30 cellular contexts compared by ENCODE assay signal in genomic region chrX:150769408-150769807, GRCh38.
"Had no signal": no experiment of that assay in that cellular context is flagged by ENCODE, and none has a peak within 500 bp of the region (broad histone marks: within the 10 kb centered on the region; RNA-seq: fewer than 3 reads in every experiment).

No MANE protein-coding gene starts in this region.

- H3K9me3 Mint-ChIP-seq: activated CD4-positive, alpha-beta memory T cell treated with anti-CD3 and anti-CD28 coated beads, Interleukin-2, amount 10 ng/mL, durations not matched to agents 7 days and 5 days; activated naive CD4-positive, alpha-beta T cell treated with anti-CD3 and anti-CD28 coated beads for 36 hours; activated naive CD4-positive, alpha-beta T cell treated with anti-CD3 and anti-CD28 coated beads, Interleukin-2, amount 50 U/mL, for 72 hours; activated T-cell treated with anti-CD3 and anti-CD28 coated beads, Interleukin-2, amount 50 U/mL, for 4 hours; activated T-helper 1 cell treated with anti-CD3 and anti-CD28 coated beads, Interleukin-12 subunit alpha, Interleukin-12 subunit beta, Interleukin-2, Interleukin-4 antibody, amounts not matched to agents 30 ng/mL and 10 ng/mL and 1 ng/mL, durations not matched to agents 14 hours and 24 hours and 36 hours; brain had no signal

- H3K4me3 Mint-ChIP-seq: activated CD4-positive, alpha-beta memory T cell treated with anti-CD3 and anti-CD28 coated beads, Interleukin-2, amount 10 ng/mL, durations not matched to agents 7 days and 5 days; activated naive CD4-positive, alpha-beta T cell treated with anti-CD3 and anti-CD28 coated beads for 36 hours; activated T-cell treated with anti-CD3 and anti-CD28 coated beads, Interleukin-2, amount 50 U/mL, for 4 hours; activated T-helper 1 cell treated with anti-CD3 and anti-CD28 coated beads, Interleukin-12 subunit alpha, Interleukin-12 subunit beta, Interleukin-2, Interleukin-4 antibody, amounts not matched to agents 30 ng/mL and 10 ng/mL and 1 ng/mL, durations not matched to agents 14 hours and 24 hours and 36 hours; brain had no signal

- ATAC-seq: activated naive CD4-positive, alpha-beta T cell treated with anti-CD3 and anti-CD28 coated beads, Interleukin-2, amount 50 U/mL, for 72 hours; activated T-cell treated with anti-CD3 and anti-CD28 coated beads, Interleukin-2, amount 50 U/mL, for 4 hours; Right ventricle myocardium inferior had no signal

- H3K36me3 ChIP-seq: adrenal gland, WERI-Rb-1 had no signal

- H3K36me3 Mint-ChIP-seq: activated naive CD4-positive, alpha-beta T cell treated with anti-CD3 and anti-CD28 coated beads, Interleukin-2, amount 50 U/mL, for 72 hours had no signal

- H3K9me3 ChIP-seq: adrenal gland had no signal

- H3K4me3 ChIP-seq: adrenal gland, PC-9 had no signal

- H3K4me2 ChIP-seq: KMS-11, PC-9 had no signal

- H2AFZ ChIP-seq: PC-9 had no signal

- DNase-seq: activated CD4-positive, alpha-beta memory T cell treated with anti-CD3 and anti-CD28 coated beads, Interleukin-2, amount 10 ng/mL, durations not matched to agents 7 days and 5 days; activated CD4-positive, alpha-beta T cell treated with anti-CD3 and anti-CD28 coated beads for 1 hour; activated CD4-positive, alpha-beta T cell treated with anti-CD3 and anti-CD28 coated beads for 48 hours; activated CD4-positive, CD25-positive, alpha-beta regulatory T cell; activated gamma-delta T cell treated with Interleukin-2 at 50 U/mL for 16 hours; activated naive CD4-positive, alpha-beta T cell treated with anti-CD3 and anti-CD28 coated beads for 36 hours; activated T-cell treated with anti-CD3 and anti-CD28 coated beads, Interleukin-2, amount 50 U/mL, for 4 hours; adrenal gland; MM.1S; MV-4-11; NCI-H1092; NCI-H1436 treated with DMSO at 0.1 percent for 48 hours; NCI-H1694 treated with DMSO at 0.1 percent for 48 hours; NCI-H2029; NCI-H510A; NCI-H526; NCI-H748 treated with DMSO at 0.1 percent for 48 hours; NK-92 treated with Interleukin-12 subunit alpha and Interleukin-12 subunit beta, amount 100 ng/mL, for 24 hours; PC-9; SIG-M5; T1000; WERI-Rb-1 had no signal

- H3K27ac Mint-ChIP-seq: activated CD4-positive, alpha-beta memory T cell treated with anti-CD3 and anti-CD28 coated beads, Interleukin-2, amount 10 ng/mL, durations not matched to agents 7 days and 5 days; activated naive CD4-positive, alpha-beta T cell treated with anti-CD3 and anti-CD28 coated beads for 36 hours; activated naive CD4-positive, alpha-beta T cell treated with anti-CD3 and anti-CD28 coated beads, Interleukin-2, amount 50 U/mL, for 72 hours; activated T-helper 1 cell treated with anti-CD3 and anti-CD28 coated beads, Interleukin-12 subunit alpha, Interleukin-12 subunit beta, Interleukin-2, Interleukin-4 antibody, amounts not matched to agents 30 ng/mL and 10 ng/mL and 1 ng/mL, durations not matched to agents 14 hours and 24 hours and 36 hours; brain had no signal

- H3K9ac ChIP-seq: KMS-11 had no signal

- H3K27ac ChIP-seq: adrenal gland, KMS-11, PC-9, RWPE1, WERI-Rb-1 had no signal

- H3K27me3 ChIP-seq: adrenal gland had no signal

- H3K4me1 ChIP-seq: adrenal gland had no signal

- FAIRE-seq: bronchial epithelial cell, RCC 7860 had no signal

- H3K27me3 Mint-ChIP-seq: activated CD4-positive, alpha-beta memory T cell treated with anti-CD3 and anti-CD28 coated beads, Interleukin-2, amount 10 ng/mL, durations not matched to agents 7 days and 5 days; brain had no signal
